In genomic region chr21:34560021-34560420, GRCh38 we compare ENCODE assay signal across 23 cellular contexts. TPM values are rescaled to one million over a fixed set of nuclear protein-coding genes. Genes with fewer than 3 reads are reported as not detected.
"Had no signal": no experiment of that assay in that cellular context is flagged by ENCODE, and none has a peak within 500 bp of the region (broad histone marks: within the 10 kb centered on the region; RNA-seq: fewer than 3 reads in every experiment).

No MANE protein-coding gene starts in this region.

- H3K9me3 ChIP-seq: body of pancreas, esophagus squamous epithelium, gastroesophageal sphincter had no signal

- H3K27ac ChIP-seq: esophagus squamous epithelium had no signal

- H3K4me3 ChIP-seq: body of pancreas, esophagus squamous epithelium, gastroesophageal sphincter had no signal

- ATAC-seq: activated CD4-positive, alpha-beta T cell treated with anti-CD3 and anti-CD28 coated beads for 36 hours; activated CD8-positive, alpha-beta memory T cell treated with anti-CD3 and anti-CD28 coated beads, Interleukin-2, amount 10 ng/mL, durations not matched to agents 7 days and 5 days; activated CD8-positive, alpha-beta T cell treated with anti-CD3 and anti-CD28 coated beads, Interleukin-2, amount 10 ng/mL, durations not matched to agents 7 days and 5 days; body of pancreas; gastroesophageal sphincter had no signal

- H3K4me3 Mint-ChIP-seq: activated CD4-positive, alpha-beta memory T cell treated with anti-CD3 and anti-CD28 coated beads for 36 hours; activated CD4-positive, alpha-beta T cell treated with anti-CD3 and anti-CD28 coated beads for 36 hours; activated CD4-positive, alpha-beta T cell treated with anti-CD3 and anti-CD28 coated beads, Interleukin-2, amount 10 ng/mL, durations not matched to agents 24 days and 14 days; activated CD8-positive, alpha-beta memory T cell treated with anti-CD3 and anti-CD28 coated beads, Interleukin-2, amount 10 ng/mL, durations not matched to agents 7 days and 5 days; activated CD8-positive, alpha-beta T cell treated with anti-CD3 and anti-CD28 coated beads, Interleukin-2, amount 10 ng/mL, durations not matched to agents 7 days and 5 days; activated naive CD4-positive, alpha-beta T cell treated with anti-CD3 and anti-CD28 coated beads for 36 hours; activated naive CD4-positive, alpha-beta T cell treated with anti-CD3 and anti-CD28 coated beads, Interleukin-2, amount 50 U/mL, for 24 hours; activated naive CD8-positive, alpha-beta T cell treated with anti-CD3 and anti-CD28 coated beads, Interleukin-2, amount 10 ng/mL, durations not matched to agents 7 days and 5 days; activated T-helper 1 cell treated with anti-CD3 and anti-CD28 coated beads, Interleukin-12 subunit alpha, Interleukin-12 subunit beta, Interleukin-2, Interleukin-4 antibody, amounts not matched to agents 30 ng/mL and 10 ng/mL and 1 ng/mL, durations not matched to agents 14 hours and 24 hours and 36 hours had no signal

- H3K4me1 ChIP-seq: body of pancreas had no signal

- H3K27ac Mint-ChIP-seq: activated CD4-positive, alpha-beta memory T cell treated with anti-CD3 and anti-CD28 coated beads for 36 hours; activated CD4-positive, alpha-beta T cell treated with anti-CD3 and anti-CD28 coated beads for 36 hours; activated CD4-positive, alpha-beta T cell treated with anti-CD3 and anti-CD28 coated beads, Interleukin-2, amount 10 ng/mL, durations not matched to agents 24 days and 14 days; activated CD8-positive, alpha-beta memory T cell treated with anti-CD3 and anti-CD28 coated beads, Interleukin-2, amount 10 ng/mL, durations not matched to agents 7 days and 5 days; activated CD8-positive, alpha-beta T cell treated with anti-CD3 and anti-CD28 coated beads, Interleukin-2, amount 10 ng/mL, durations not matched to agents 7 days and 5 days; activated naive CD4-positive, alpha-beta T cell treated with anti-CD3 and anti-CD28 coated beads for 36 hours; activated naive CD4-positive, alpha-beta T cell treated with anti-CD3 and anti-CD28 coated beads, Interleukin-2, amount 50 U/mL, for 24 hours; activated naive CD8-positive, alpha-beta T cell treated with anti-CD3 and anti-CD28 coated beads, Interleukin-2, amount 10 ng/mL, durations not matched to agents 7 days and 5 days; activated T-helper 1 cell treated with anti-CD3 and anti-CD28 coated beads, Interleukin-12 subunit alpha, Interleukin-12 subunit beta, Interleukin-2, Interleukin-4 antibody, amounts not matched to agents 30 ng/mL and 10 ng/mL and 1 ng/mL, durations not matched to agents 14 hours and 24 hours and 36 hours; activated T-helper 2 cell treated with anti-CD3 and anti-CD28 coated beads, Interferon-gamma antibody, Interleukin-2, Interleukin-4, amounts not matched to agents 10 μg/mL and 5 μg/mL and 100 μg/mL, durations not matched to agents 14 hours and 24 hours and 36 hours had no signal

- H3K27me3 Mint-ChIP-seq: activated CD4-positive, alpha-beta memory T cell treated with anti-CD3 and anti-CD28 coated beads for 36 hours; activated CD4-positive, alpha-beta T cell treated with anti-CD3 and anti-CD28 coated beads for 36 hours; activated CD4-positive, alpha-beta T cell treated with anti-CD3 and anti-CD28 coated beads, Interleukin-2, amount 10 ng/mL, durations not matched to agents 24 days and 14 days; activated CD8-positive, alpha-beta memory T cell treated with anti-CD3 and anti-CD28 coated beads, Interleukin-2, amount 10 ng/mL, durations not matched to agents 7 days and 5 days; activated naive CD4-positive, alpha-beta T cell treated with anti-CD3 and anti-CD28 coated beads, Interleukin-2, amount 50 U/mL, for 24 hours; activated naive CD8-positive, alpha-beta T cell treated with anti-CD3 and anti-CD28 coated beads, Interleukin-2, amount 10 ng/mL, durations not matched to agents 7 days and 5 days had no signal

- H3K4me1 Mint-ChIP-seq: activated CD8-positive, alpha-beta memory T cell treated with anti-CD3 and anti-CD28 coated beads, Interleukin-2, amount 10 ng/mL, durations not matched to agents 7 days and 5 days; activated naive CD4-positive, alpha-beta T cell treated with anti-CD3 and anti-CD28 coated beads, Interleukin-2, amount 50 U/mL, for 24 hours; activated naive CD8-positive, alpha-beta T cell treated with anti-CD3 and anti-CD28 coated beads, Interleukin-2, amount 10 ng/mL, durations not matched to agents 7 days and 5 days had no signal

- H3K27me3 ChIP-seq: body of pancreas, esophagus squamous epithelium, gastroesophageal sphincter had no signal

- DNase-seq: activated CD4-positive, alpha-beta memory T cell treated with anti-CD3 and anti-CD28 coated beads for 36 hours; activated CD4-positive, alpha-beta T cell treated with anti-CD3 and anti-CD28 coated beads for 36 hours; activated CD4-positive, alpha-beta T cell treated with anti-CD3 and anti-CD28 coated beads, Interleukin-2, amount 10 ng/mL, durations not matched to agents 24 days and 14 days; activated CD4-positive, CD25-positive, alpha-beta regulatory T cell; activated CD4-positive, CD25-positive, alpha-beta regulatory T cell treated with anti-CD3 and anti-CD28 coated beads, Interleukin-2, amount 50 U/mL, for 72 hours; activated CD8-positive, alpha-beta memory T cell treated with anti-CD3 and anti-CD28 coated beads, Interleukin-2, amount 10 ng/mL, durations not matched to agents 7 days and 5 days; activated CD8-positive, alpha-beta memory T cell treated with anti-CD3 and anti-CD28 coated beads, Interleukin-2, amount 50 U/mL, for 4 hours; activated CD8-positive, alpha-beta T cell treated with anti-CD3 and anti-CD28 coated beads, Interleukin-2, amount 10 ng/mL, durations not matched to agents 7 days and 5 days; activated effector memory CD4-positive, alpha-beta T cell treated with anti-CD3 and anti-CD28 coated beads, Interleukin-2, amount 50 U/mL, for 16 hours; activated naive CD4-positive, alpha-beta T cell treated with anti-CD3 and anti-CD28 coated beads for 36 hours; activated naive CD8-positive, alpha-beta T cell treated with anti-CD3 and anti-CD28 coated beads, Interleukin-2, amount 10 ng/mL, durations not matched to agents 7 days and 5 days; activated T-cell treated with anti-CD3 and anti-CD28 coated beads, Interleukin-2, amount 50 U/mL, for 1 hour; activated T-cell treated with anti-CD3 and anti-CD28 coated beads, Interleukin-2, amount 50 U/mL, for 48 hours; amniotic stem cell; anterior cingulate cortex; body of pancreas; effector CD8-positive, alpha-beta T cell; esophagus squamous epithelium; T-helper 2 cell had no signal

- H3K36me3 ChIP-seq: esophagus squamous epithelium, gastroesophageal sphincter had no signal

- H3K36me3 Mint-ChIP-seq: activated naive CD8-positive, alpha-beta T cell treated with anti-CD3 and anti-CD28 coated beads, Interleukin-2, amount 10 ng/mL, durations not matched to agents 7 days and 5 days had no signal

- H3K9me3 Mint-ChIP-seq: activated CD4-positive, alpha-beta T cell treated with anti-CD3 and anti-CD28 coated beads, Interleukin-2, amount 10 ng/mL, durations not matched to agents 24 days and 14 days; activated naive CD4-positive, alpha-beta T cell treated with anti-CD3 and anti-CD28 coated beads, Interleukin-2, amount 50 U/mL, for 24 hours had no signal

RNA-seq across cellular contexts. Expression of gene KCNE1, which starts 48.0 kb away (rescaled TPM):
- total RNA-seq: activated CD4-positive, alpha-beta T cell treated with anti-CD3 and anti-CD28 coated beads, Interleukin-2, amount 10 ng/mL, durations not matched to agents 24 days and 14 days; activated naive CD4-positive, alpha-beta T cell treated with anti-CD3 and anti-CD28 coated beads for 36 hours had no signal
